In the genomic region with DNA sequence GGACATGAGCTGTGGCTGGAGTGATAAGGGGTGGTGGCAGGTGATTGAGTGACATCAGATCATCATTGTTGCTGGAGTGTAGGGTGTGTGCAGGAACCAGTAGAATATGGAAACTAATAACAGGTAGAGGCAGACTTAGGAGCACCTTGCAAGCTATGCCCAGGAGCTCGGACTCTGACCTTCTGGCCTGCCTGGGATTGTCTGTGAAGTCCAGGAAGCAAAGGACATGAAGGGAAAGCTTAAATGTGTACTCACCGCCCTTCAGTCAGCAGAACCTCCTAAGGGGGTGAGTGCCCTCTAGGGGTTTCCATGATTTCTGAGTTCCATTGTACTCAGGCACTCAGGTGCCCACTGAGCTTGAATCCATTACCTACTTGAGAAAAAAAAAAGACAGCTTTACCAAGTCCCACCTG, we compare ENCODE assay signal across 8 cellular contexts.
DNase-seq lines count a peak whose midpoint lies in the region; ATAC-seq and TF ChIP-seq lines count a peak whose summit lies in the region.

No MANE protein-coding gene starts in this region.

- no peaks in the 10 kb centered on the region for H3K9me3 ChIP-seq in vagina

- TF ChIP-seq CTCF in GM12872 (IDR thresholded peaks at IDR 0.05; ENCODE audit: insufficient read depth, low read depth, low read length) (peak; percentile 29; the same call in 1 of the 3 replicates), neural crest cell (conservative IDR thresholded peaks at IDR 0.05) (peak; percentile 46), vagina (IDR thresholded peaks at IDR 0.05) (no peak), GM13977 (IDR thresholded peaks at IDR 0.05; ENCODE audit: extremely low read depth, insufficient read depth, missing control alignments) (no peak)

- H3K27ac ChIP-seq in epithelial cell of prostate: peak overlapping the region; percentile 85
- H3K27ac ChIP-seq in vagina: no peak overlapping the region

- no peaks in the 10 kb centered on the region for H3K27me3 Mint-ChIP-seq in neural crest cell (ENCODE audit: low read depth)

- intact Hi-C loops in vagina (cut with DNase I): loop anchor here (10.0 kb wide), 1 partner anchor 105 kb away; a partner anchor contains a TSS

- no peak for ATAC-seq in HG02885 (IDR thresholded peaks at IDR 0.05; ENCODE audit: poor library complexity, unreplicated experiment)

- H3K27me3 ChIP-seq in vagina: no peaks in the 10 kb centered on the region

- H3K4me3 Mint-ChIP-seq in neural crest cell: no peak overlapping the region

- DNase-seq in NCI-H460 (ENCODE audit: extremely low read depth, low read depth) (peak; percentile 45), epithelial cell of prostate (ENCODE audit: low read depth, low spot score) (no peak), neural crest cell (ENCODE audit: low read depth, low spot score) (no peak), vagina (ENCODE audit: extremely low spot score in 2 of 2) (no peak), GM13977 (ENCODE audit: low spot score) (no peak)
- no peak for DNase-seq in activated effector memory CD4-positive, alpha-beta T cell treated with anti-CD3 and anti-CD28 coated beads, Interleukin-2, amount 50 U/mL, for 16 hours

- no peak for TF ChIP-seq POLR2A in vagina (IDR thresholded peaks at IDR 0.05)

- peaks cover 37% of the 10 kb centered on the region for H3K4me1 ChIP-seq in vagina

- H3K4me3 ChIP-seq in vagina: no peak overlapping the region

- no peaks in the 10 kb centered on the region for H3K9me3 Mint-ChIP-seq in neural crest cell

- no peak overlapping the region for H3K27ac Mint-ChIP-seq in neural crest cell (ENCODE audit: unreplicated experiment)

- peaks cover 5% of the 10 kb centered on the region for H3K4me1 Mint-ChIP-seq in neural crest cell

- in situ Hi-C loops in GM13977 (cut with MboI; ENCODE audit: low pct_unique_long_range_greater_than_20kb, low sequenced_read_pairs, unreplicated experiment): no loop called here

- no peaks in the 10 kb centered on the region for H3K36me3 Mint-ChIP-seq in neural crest cell (ENCODE audit: low read depth)

- H3K36me3 ChIP-seq in vagina: no peaks in the 10 kb centered on the region

Comparison
In these comparisons a context has a peak if more than half of its experiments do, and no peak if none do; other contexts are left out.
1. CTCF ChIP-seq: peak in GM12872 (single experiment) and neural crest cell (single experiment); none in vagina (0 of 3) and GM13977 (single experiment).